ENCODE assay signal across 10 cellular contexts in genomic region chr5:151676719-151677118, GRCh38. TPM values are rescaled to one million over a fixed set of nuclear protein-coding genes. Genes with fewer than 3 reads are reported as not detected.
DNase-seq lines count a peak whose midpoint lies in the region; ATAC-seq, FAIRE-seq and TF ChIP-seq lines count a peak whose summit lies in the region.
"Had no signal": no experiment of that assay in that cellular context is flagged by ENCODE, and none has a peak within 500 bp of the region (broad histone marks: within the 10 kb centered on the region; RNA-seq: fewer than 3 reads in every experiment).

No MANE protein-coding gene starts in this region.

- peak overlapping the region; percentile 89 for H3K27ac ChIP-seq in SJSA1
- H3K27ac ChIP-seq in H1 (ENCODE audit: low read depth, low read length) = no peak overlapping the region
- peak overlapping the region; percentile 19 to 72 for H3K27ac ChIP-seq in mucosa of rectum (ENCODE audit: low read depth in 2 of 2, low read length in 2 of 2)
- H3K27ac ChIP-seq in tibial artery = peak overlapping the region; percentile 89 to 91

- intact Hi-C loops in tibial artery (cut with DNase I; ENCODE audit: low total_unique reads) = no loop called here

- no peak overlapping the region for H4K8ac ChIP-seq in H1 (ENCODE audit: extremely low read depth, insufficient read depth, low read length)

- H3K27me3 Mint-ChIP-seq in stimulated activated memory B cell treated with anti-CD40 and anti-IgM and Interleukin-4, amounts not matched to agents 10 μg/mL and 1 μg/mL and 100 μg/mL, for 72 hours = no peaks in the 10 kb centered on the region

- no peak for TF ChIP-seq POLR2A in H1 (IDR thresholded peaks at IDR 0.05; ENCODE audit: control extremely low read depth in 1 of 2, low read depth in 2 of 2, low read length in 2 of 2)

- H2BK120ac ChIP-seq in H1 (replicated peaks; ENCODE audit: low read depth, low read length) = no peak overlapping the region

- no peak overlapping the region for H2BK15ac ChIP-seq in H1 (ENCODE audit: low read length)

- no peak overlapping the region for H4K5ac ChIP-seq in H1 (ENCODE audit: insufficient read length, low read depth, low read length)

- H3K27ac Mint-ChIP-seq in stimulated activated memory B cell treated with anti-CD40 and anti-IgM and Interleukin-4, amounts not matched to agents 10 μg/mL and 1 μg/mL and 100 μg/mL, for 72 hours = no peak overlapping the region
- H3K27ac Mint-ChIP-seq: activated CD4-positive, alpha-beta T cell treated with anti-CD3 and anti-CD28 coated beads, Interleukin-2, amount 10 ng/mL, durations not matched to agents 24 days and 14 days had no signal

- peak overlapping the region; percentile 45; the same call in 1 of the 2 replicates for H2BK5ac ChIP-seq in H1 (ENCODE audit: low read depth, low read length)

- 74 to 100% methylated on average over 1 to 2 of the region's 2 CpGs for WGBS in H1 (ENCODE audit: extremely low coverage in 1 of 2, insufficient coverage in 1 of 2, insufficient read length in 1 of 2, insufficient replicate concordance in 2 of 2, low coverage in 1 of 2, low lambda C conversion rate in 2 of 2, missing lambda C conversion rate in 1 of 2), 2 experiments

- no peak overlapping the region for H2AFZ ChIP-seq in H1 (ENCODE audit: low read length)

- H3K23ac ChIP-seq in H1 (ENCODE audit: insufficient read length) = no peak overlapping the region

- H3K4ac ChIP-seq in H1 (replicated peaks; ENCODE audit: insufficient read length, low read depth, low read length) = no peak overlapping the region

- H3K14ac ChIP-seq in H1 (ENCODE audit: insufficient read length) = no peak overlapping the region

- H3K36me3 ChIP-seq in SJSA1 = peaks cover 97% of the 10 kb centered on the region
- H3K36me3 ChIP-seq in H1 (ENCODE audit: control insufficient read depth in 2 of 4, insufficient read depth in 4 of 4, low read length in 3 of 4) = peaks cover 10 to 30% (median 20%) of the 10 kb centered on the region in 4 experiments
- H3K36me3 ChIP-seq in mucosa of rectum (ENCODE audit: control insufficient read depth in 2 of 2, insufficient read depth in 2 of 2, low read length in 2 of 2) = no peaks in the 10 kb centered on the region
- H3K36me3 ChIP-seq in tibial artery = peaks cover 30 to 36% (median 35%) of the 10 kb centered on the region in 3 donors

- no peak overlapping the region for H3K18ac ChIP-seq in H1 (ENCODE audit: extremely low read depth, low read length)

- H2BK12ac ChIP-seq in H1 (ENCODE audit: low read depth, low read length) = no peak overlapping the region

- no peak overlapping the region for H3K4me3 Mint-ChIP-seq in stimulated activated memory B cell treated with anti-CD40 and anti-IgM and Interleukin-4, amounts not matched to agents 10 μg/mL and 1 μg/mL and 100 μg/mL, for 72 hours
- H3K4me3 Mint-ChIP-seq: activated CD4-positive, alpha-beta T cell treated with anti-CD3 and anti-CD28 coated beads, Interleukin-2, amount 10 ng/mL, durations not matched to agents 24 days and 14 days had no signal

- H3K9ac ChIP-seq in H1 (replicated peaks in 1 of 4; ENCODE audit: extremely low read depth in 1 of 4, low read depth in 3 of 4, low read length in 3 of 4) (no peak overlapping the region), mucosa of rectum (ENCODE audit: low read depth in 1 of 2, low read length in 2 of 2) (no peak overlapping the region)

- H3K23me2 ChIP-seq in H1 (ENCODE audit: low read depth, low read length) = no peaks in the 10 kb centered on the region

- H3K36me3 Mint-ChIP-seq in stimulated activated memory B cell treated with anti-CD40 and anti-IgM and Interleukin-4, amounts not matched to agents 10 μg/mL and 1 μg/mL and 100 μg/mL, for 72 hours = no peaks in the 10 kb centered on the region

- no peak overlapping the region for H3K4me2 ChIP-seq in H1 (ENCODE audit: insufficient read depth in 1 of 2, low read depth in 2 of 2, low read length in 2 of 2)

- no peak for TF ChIP-seq CTCF in H1 (IDR thresholded peaks at IDR 0.05; ENCODE audit: control extremely low read depth in 1 of 3, insufficient read depth in 1 of 3, low read depth in 1 of 3, low read length in 3 of 3)
- no peak for TF ChIP-seq CTCF in tibial artery (IDR thresholded peaks at IDR 0.05)

- TF ChIP-seq RAD21 in H1 (IDR thresholded peaks at IDR 0.05 in 1 of 2, conservative IDR thresholded peaks at IDR 0.05 in 1 of 2; ENCODE audit: low read depth in 2 of 2, low read length in 2 of 2) = no peak

- H3K9me3 ChIP-seq in SJSA1 (replicated peaks) (no peaks in the 10 kb centered on the region), H1 (ENCODE audit: insufficient read depth in 2 of 2, low read depth in 1 of 2, low read length in 1 of 2) (no peaks in the 10 kb centered on the region), mucosa of rectum (ENCODE audit: control insufficient read depth in 2 of 2, low read length in 2 of 2) (no peaks in the 10 kb centered on the region), tibial artery (no peaks in the 10 kb centered on the region)

- no peak for FAIRE-seq in H1 (lab: Jason Lieb, UNC)

- no peak overlapping the region for H3K4me3 ChIP-seq in SJSA1
- H3K4me3 ChIP-seq in H1 (ENCODE audit: extremely low read depth in 1 of 4, insufficient read depth in 2 of 4, low read depth in 3 of 4, low read length in 4 of 4) = no peak overlapping the region
- no peak overlapping the region for H3K4me3 ChIP-seq in mucosa of rectum (ENCODE audit: low read length in 2 of 2)
- H3K4me3 ChIP-seq in tibial artery = peak overlapping the region in 1 of 2 donors; percentile 1

- H3K4me1 ChIP-seq in SJSA1 (replicated peaks) (peaks cover 98% of the 10 kb centered on the region), H1 (replicated peaks in 1 of 4; ENCODE audit: control insufficient read depth in 3 of 4, insufficient read depth in 4 of 4, low read length in 3 of 4) (peaks cover 3 to 18% (median 10%) of the 10 kb centered on the region in 4 experiments; a peak in 5 of 7 replicates), mucosa of rectum (ENCODE audit: control insufficient read depth in 2 of 2, insufficient read depth in 2 of 2, low read length in 2 of 2) (peaks cover 8 to 24% of the 10 kb centered on the region in 2 donors), tibial artery (peaks cover 3 to 100% (median 89%) of the 10 kb centered on the region in 4 donors)

- no peak overlapping the region for H2BK20ac ChIP-seq in H1 (ENCODE audit: low read length)

- TF ChIP-seq EP300 in H1 (IDR thresholded peaks at IDR 0.05; ENCODE audit: borderline replicate concordance in 1 of 2, low read depth in 2 of 2, low read length in 2 of 2) = no peak

- no peaks in the 10 kb centered on the region for H3K4me1 Mint-ChIP-seq in stimulated activated memory B cell treated with anti-CD40 and anti-IgM and Interleukin-4, amounts not matched to agents 10 μg/mL and 1 μg/mL and 100 μg/mL, for 72 hours

- POLR2A ChIA-PET in H1 (lab: Charles Lee; ENCODE audit: partially characterized antibody) = interaction anchor here (0.7 to 0.9 kb wide), 2 partner anchors 19 to 29 kb away, joined by 3 read pairs; no protein-coding TSS in a partner anchor

- no peaks in the 10 kb centered on the region for H3K9me3 Mint-ChIP-seq in stimulated activated memory B cell treated with anti-CD40 and anti-IgM and Interleukin-4, amounts not matched to agents 10 μg/mL and 1 μg/mL and 100 μg/mL, for 72 hours
- H3K9me3 Mint-ChIP-seq: activated CD4-positive, alpha-beta T cell treated with anti-CD3 and anti-CD28 coated beads, Interleukin-2, amount 10 ng/mL, durations not matched to agents 24 days and 14 days had no signal

- H3K27me3 ChIP-seq in SJSA1 (replicated peaks) = no peaks in the 10 kb centered on the region
- H3K27me3 ChIP-seq in H1 (replicated peaks in 1 of 4; ENCODE audit: control insufficient read depth in 3 of 4, extremely low read depth in 1 of 4, insufficient read depth in 3 of 4, low read length in 3 of 4) = no peaks in the 10 kb centered on the region
- H3K27me3 ChIP-seq in mucosa of rectum (ENCODE audit: control insufficient read depth in 2 of 2, insufficient read depth in 2 of 2, low read length in 2 of 2) = no peaks in the 10 kb centered on the region
- H3K27me3 ChIP-seq in tibial artery = no peaks in the 10 kb centered on the region

- H4K91ac ChIP-seq in H1 (replicated peaks; ENCODE audit: insufficient read length, low read length) = no peak overlapping the region

- no peak overlapping the region for H2AK5ac ChIP-seq in H1 (ENCODE audit: low read depth, low read length)

- H4K20me1 ChIP-seq in H1 (replicated peaks in 1 of 2; ENCODE audit: control insufficient read depth in 1 of 2, insufficient read depth in 2 of 2, low read length in 2 of 2) = no peaks in the 10 kb centered on the region

- CTCF ChIA-PET in H1 (lab: Charles Lee; ENCODE audit: partially characterized antibody) = interaction anchor here (1.2 to 43.0 kb wide), 5 partner anchors 11 to 72 kb away, joined by 3 to 991 read pairs (median 21); partner anchors contain the start of gene ATOX1

- peaks cover 0 to 11% of the 10 kb centered on the region in 2 experiments; a peak in 1 of 4 replicates for H3K79me2 ChIP-seq in H1 (ENCODE audit: control insufficient read depth in 1 of 2, insufficient read depth in 2 of 2, low read length in 2 of 2)

- DNase-seq in SJSA1 (ENCODE audit: low read depth in 1 of 2, low spot score in 2 of 2) (peak; percentile 78 to 89), H1 (ENCODE audit: low read depth in 1 of 2, low spot score in 2 of 2) (no peak), tibial artery (peak in 1 of 2 donors; percentile 12), NCI-H82 treated with DMSO at 0.1 percent for 48 hours (lab: John Stamatoyannopoulos, UW; ENCODE audit: unreplicated experiment) (no peak), cerebellar nuclear complex (lab: John Stamatoyannopoulos, UW) (no peak)
- DNase-seq: activated CD4-positive, alpha-beta T cell treated with anti-CD3 and anti-CD28 coated beads, Interleukin-2, amount 10 ng/mL, durations not matched to agents 24 days and 14 days; DMS79 had no signal

- H3K79me1 ChIP-seq in H1 (ENCODE audit: low read depth, low read length) = no peaks in the 10 kb centered on the region; the same call in 1 of the 2 replicates

- no peak overlapping the region for H3K56ac ChIP-seq in H1 (replicated peaks; ENCODE audit: insufficient read length, low read depth, low read length)

- ATAC-seq in stimulated activated memory B cell treated with anti-CD40 and anti-IgM and Interleukin-4, amounts not matched to agents 10 μg/mL and 1 μg/mL and 100 μg/mL, for 72 hours = no peak
- no peak for ATAC-seq in GM21526 (IDR thresholded peaks at IDR 0.05; ENCODE audit: low FRiP score, unreplicated experiment)

TF ChIP-seq in H1, 55 proteins besides CTCF, POLR2A, EP300 and RAD21 (continues in another document):
- 0 out of 2 replicates have a peak, but pooled peaks have one; percentile 27 for TF ChIP-seq TEAD4 (IDR thresholded peaks at IDR 0.05; ENCODE audit: low read depth, low read length)

RNA-seq across cellular contexts. Expression of gene SPARC, which starts 10.0 kb away (rescaled TPM):
- total RNA-seq in SJSA1 (2014; rRNA removed; shearing (Covaris generic)) = 2,833 and 2,882 TPM in 2 replicates
- 438 and 452 TPM in 2 replicates for total RNA-seq in H1 (2021; fragmentation: NEBNext Ultra II Directional; extraction: Animal tissue kit (Norgen Biotek cat#: 25700))
- polyA plus RNA-seq in H1 (2011; rRNA removed) = 375 and 434 TPM in 2 replicates
- polyA plus RNA-seq in H1 (2011; cell fraction: cytosol; rRNA removed) = 385 TPM
- 501 TPM for polyA plus RNA-seq in H1 (2011; cell fraction: nucleus; rRNA removed)
- 385 to 537 TPM (median 495 TPM) in 4 replicates for polyA plus RNA-seq in H1 (2012, experiment 1 of 2)
- 164 TPM for polyA plus RNA-seq in H1 (2012, experiment 2 of 2)
- 450 TPM for polyA plus RNA-seq in H1 (2013, experiment 1 of 2)
- 478 TPM for polyA plus RNA-seq in H1 (2013, experiment 2 of 2)
- polyA minus RNA-seq in H1 (2011; rRNA and poly(A)+ RNA removed) = 271 and 297 TPM in 2 replicates
- polyA minus RNA-seq in H1 (2011; cell fraction: cytosol; rRNA and poly(A)+ RNA removed) = 203 TPM
- polyA minus RNA-seq in H1 (2011; cell fraction: nucleus; rRNA and poly(A)+ RNA removed) = 95.3 TPM
- total RNA-seq: activated CD4-positive, alpha-beta T cell treated with anti-CD3 and anti-CD28 coated beads, Interleukin-2, amount 10 ng/mL, durations not matched to agents 24 days and 14 days had no signal

Comparison
In these comparisons a context has a peak if more than half of its experiments do, and no peak if none do; other contexts are left out.
1. DNase-seq: peak in SJSA1 (2 of 2); none in H1 (0 of 2), NCI-H82 treated with DMSO at 0.1 percent for 48 hours (single experiment) and cerebellar nuclear complex (0 of 2).